In the genomic region with DNA sequence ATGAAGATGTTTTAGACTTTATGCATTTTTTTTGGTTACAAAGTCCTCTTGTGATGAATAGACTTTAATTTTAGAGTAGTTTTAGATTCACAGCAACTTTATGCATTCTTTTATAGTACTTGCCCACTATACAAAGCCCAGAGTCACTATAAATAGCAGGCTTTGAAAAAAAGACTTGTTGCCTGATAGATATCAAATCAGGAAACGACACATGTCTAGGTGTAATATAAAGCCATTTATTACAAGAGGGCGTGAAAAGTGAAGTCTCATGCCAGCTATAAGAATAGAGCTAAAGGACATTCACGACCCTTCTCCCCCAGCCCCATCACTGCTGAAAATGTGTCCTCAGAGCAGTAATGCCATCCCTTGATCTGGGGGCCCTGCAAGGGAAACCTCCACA, we compare ENCODE assay signal across 25 cellular contexts.
A peak's percentile ranks its signal among the peaks of the same experiment; 100 is the strongest.
DNase-seq lines count a peak whose midpoint lies in the region; ATAC-seq and TF ChIP-seq lines count a peak whose summit lies in the region.
"Had no signal": no experiment of that assay in that cellular context is flagged by ENCODE, and none has a peak within 500 bp of the region (broad histone marks: within the 10 kb centered on the region; RNA-seq: fewer than 3 reads in every experiment).

No MANE protein-coding gene starts in this region.

- H3K4me1 Mint-ChIP-seq in CD4-positive, alpha-beta T cell (ENCODE audit: low read depth), result peaks cover 59% of the 10 kb centered on the region
- H3K4me1 Mint-ChIP-seq in central memory CD8-positive, alpha-beta T cell, result peaks cover 72% of the 10 kb centered on the region
- H3K4me1 Mint-ChIP-seq in naive thymus-derived CD8-positive, alpha-beta T cell, result peaks cover 34 to 64% (median 57%) of the 10 kb centered on the region in 4 donors
- H3K4me1 Mint-ChIP-seq in stimulated activated naive B cell treated with anti-CD40 and anti-IgM and Interleukin-4, amounts not matched to agents 10 μg/mL and 1 μg/mL and 100 μg/mL, for 72 hours, result no peaks in the 10 kb centered on the region

- H3K9ac ChIP-seq in Loucy (ENCODE audit: low read depth, low read length, poor library complexity, severe bottlenecking), result no peak overlapping the region

- 61 to 74% (median 65%) methylated on average over 3 of the region's 3 CpGs for WGBS in heart left ventricle, 4 donors

- no peak for ATAC-seq in CD4-positive, alpha-beta T cell (ENCODE audit: poor library complexity)
- ATAC-seq in central memory CD8-positive, alpha-beta T cell (replicated peaks; ENCODE audit: extremely low read depth, poor library complexity, severe bottlenecking), result peak; percentile 42
- no peak for ATAC-seq in naive thymus-derived CD8-positive, alpha-beta T cell
- no peak for ATAC-seq in stimulated activated naive B cell treated with anti-CD40 and anti-IgM and Interleukin-4, amounts not matched to agents 10 μg/mL and 1 μg/mL and 100 μg/mL, for 72 hours (replicated peaks)
- ATAC-seq in heart left ventricle, result no peak
- ATAC-seq: left lung, psoas muscle, sciatic nerve had no signal

- peaks cover 50% of the 10 kb centered on the region for H3K4me1 ChIP-seq in Loucy (ENCODE audit: insufficient read depth, low read length, poor library complexity, severe bottlenecking)
- peaks cover 0 to 40% (median 0%) of the 10 kb centered on the region in 12 donors for H3K4me1 ChIP-seq in heart left ventricle
- H3K4me1 ChIP-seq: psoas muscle, tibial artery had no signal

- no peak for DNase-seq in CD4-positive, alpha-beta T cell
- no peak for DNase-seq in central memory CD8-positive, alpha-beta T cell (ENCODE audit: low spot score in 2 of 2)
- DNase-seq in naive thymus-derived CD8-positive, alpha-beta T cell, result no peak
- DNase-seq in stimulated activated naive B cell treated with anti-CD40 and anti-IgM and Interleukin-4, amounts not matched to agents 10 μg/mL and 1 μg/mL and 100 μg/mL, for 72 hours, result no peak
- DNase-seq in SKM-1 (lab: John Stamatoyannopoulos, UW; ENCODE audit: unreplicated experiment) (no peak), heart left ventricle (no peak)
- DNase-seq: activated CD4-positive, alpha-beta T cell treated with anti-CD3 and anti-CD28 coated beads, Interleukin-2, amount 50 U/mL, for 48 hours; activated naive CD4-positive, alpha-beta T cell treated with anti-CD3 and anti-CD28 coated beads, Interleukin-2, amount 50 U/mL, for 16 hours; DMS79; effector CD4-positive, alpha-beta T cell; HCEC 1CT; left lung; NCI-H1105; NCI-H187; NCI-H446 treated with DMSO at 0.1 percent for 48 hours; NCI-H82; nucleus accumbens; psoas muscle; RPMI8226; stimulated activated CD8-positive, alpha-beta memory T cell treated with anti-CD3 and anti-CD28 coated beads, Interleukin-4, amount 100 ng/mL, for 48 hours; T-helper 2 cell; tibial artery had no signal

- H3K27me3 ChIP-seq in CD4-positive, alpha-beta T cell (ENCODE audit: control insufficient read depth, insufficient read depth, low read length), result no peaks in the 10 kb centered on the region
- H3K27me3 ChIP-seq in Loucy (ENCODE audit: insufficient read depth, low read length, poor library complexity, severe bottlenecking) (no peaks in the 10 kb centered on the region), heart left ventricle (no peaks in the 10 kb centered on the region)
- H3K27me3 ChIP-seq: left lung, tibial artery had no signal

- H3K9me3 Mint-ChIP-seq in CD4-positive, alpha-beta T cell, result no peaks in the 10 kb centered on the region
- no peaks in the 10 kb centered on the region for H3K9me3 Mint-ChIP-seq in central memory CD8-positive, alpha-beta T cell
- H3K9me3 Mint-ChIP-seq in naive thymus-derived CD8-positive, alpha-beta T cell, result no peaks in the 10 kb centered on the region
- H3K9me3 Mint-ChIP-seq in stimulated activated naive B cell treated with anti-CD40 and anti-IgM and Interleukin-4, amounts not matched to agents 10 μg/mL and 1 μg/mL and 100 μg/mL, for 72 hours, result no peaks in the 10 kb centered on the region
- H3K9me3 Mint-ChIP-seq: activated T-helper 2 cell treated with anti-CD3 and anti-CD28 coated beads, Interferon-gamma antibody, Interleukin-2, Interleukin-4, amounts not matched to agents 10 μg/mL and 5 μg/mL and 100 μg/mL, durations not matched to agents 14 hours and 24 hours and 36 hours had no signal

- intact Hi-C loops in CD4-positive, alpha-beta T cell (cut with DNase I, micrococcal nuclease), result no loop called here
- intact Hi-C loops in heart left ventricle (cut with DNase I), result no loop called here

- no peak overlapping the region for H3K27ac ChIP-seq in CD4-positive, alpha-beta T cell (ENCODE audit: low read depth, low read length)
- no peak overlapping the region for H3K27ac ChIP-seq in heart left ventricle
- H3K27ac ChIP-seq: left lung, psoas muscle, tibial artery had no signal

- no peak overlapping the region for H2AFZ ChIP-seq in Loucy (ENCODE audit: low read length)

- H4K20me1 ChIP-seq in Loucy (ENCODE audit: insufficient read depth, low read length, poor library complexity, severe bottlenecking), result peaks cover 9% of the 10 kb centered on the region

- no peak overlapping the region for H3K4me3 Mint-ChIP-seq in CD4-positive, alpha-beta T cell
- peak overlapping the region; percentile 63 for H3K4me3 Mint-ChIP-seq in central memory CD8-positive, alpha-beta T cell
- peak overlapping the region in 5 of 10 donors; percentile 2 to 70 (median 34) for H3K4me3 Mint-ChIP-seq in naive thymus-derived CD8-positive, alpha-beta T cell
- no peak overlapping the region for H3K4me3 Mint-ChIP-seq in stimulated activated naive B cell treated with anti-CD40 and anti-IgM and Interleukin-4, amounts not matched to agents 10 μg/mL and 1 μg/mL and 100 μg/mL, for 72 hours

- no peaks in the 10 kb centered on the region for H3K9me3 ChIP-seq in CD4-positive, alpha-beta T cell (ENCODE audit: control insufficient read depth, low read length)
- H3K9me3 ChIP-seq in Loucy (ENCODE audit: insufficient read depth, low read depth, low read length) (no peaks in the 10 kb centered on the region), heart left ventricle (no peaks in the 10 kb centered on the region)
- H3K9me3 ChIP-seq: left lung, psoas muscle, tibial artery had no signal

- CTCF ChIA-PET in CD4-positive, alpha-beta T cell (lab: Charles Lee), result no interaction called here

- H3K79me2 ChIP-seq in Loucy (ENCODE audit: insufficient read depth, low read length), result peaks cover 15% of the 10 kb centered on the region

- H3K27ac Mint-ChIP-seq in CD4-positive, alpha-beta T cell, result peak overlapping the region; percentile 66
- H3K27ac Mint-ChIP-seq in central memory CD8-positive, alpha-beta T cell (ENCODE audit: low read depth), result peak overlapping the region; percentile 89
- peak overlapping the region; percentile 40 to 91 (median 77) for H3K27ac Mint-ChIP-seq in naive thymus-derived CD8-positive, alpha-beta T cell
- no peak overlapping the region for H3K27ac Mint-ChIP-seq in stimulated activated naive B cell treated with anti-CD40 and anti-IgM and Interleukin-4, amounts not matched to agents 10 μg/mL and 1 μg/mL and 100 μg/mL, for 72 hours
- H3K27ac Mint-ChIP-seq: activated T-helper 2 cell treated with anti-CD3 and anti-CD28 coated beads, Interferon-gamma antibody, Interleukin-2, Interleukin-4, amounts not matched to agents 10 μg/mL and 5 μg/mL and 100 μg/mL, durations not matched to agents 14 hours and 24 hours and 36 hours had no signal

- no peak for TF ChIP-seq POLR2A in heart left ventricle (IDR thresholded peaks at IDR 0.05)

- H3K36me3 ChIP-seq in Loucy (ENCODE audit: insufficient read depth, low read length), result peaks cover 27% of the 10 kb centered on the region; the same call in 1 of the 2 replicates
- H3K36me3 ChIP-seq in heart left ventricle, result peaks cover 0 to 17% (median 3%) of the 10 kb centered on the region in 9 donors
- H3K36me3 ChIP-seq: left lung had no signal

- no peaks in the 10 kb centered on the region for H3F3A ChIP-seq in Loucy (ENCODE audit: low read depth)

- peak overlapping the region; percentile 47 for H3K4me2 ChIP-seq in Loucy (ENCODE audit: low read depth, low read length, poor library complexity, severe bottlenecking)

- H3K36me3 Mint-ChIP-seq in CD4-positive, alpha-beta T cell (ENCODE audit: low read depth), result peaks cover 72% of the 10 kb centered on the region
- peaks cover 21% of the 10 kb centered on the region for H3K36me3 Mint-ChIP-seq in central memory CD8-positive, alpha-beta T cell (ENCODE audit: insufficient read depth)
- H3K36me3 Mint-ChIP-seq in naive thymus-derived CD8-positive, alpha-beta T cell, result peaks cover 0 to 52% (median 33%) of the 10 kb centered on the region in 3 donors
- no peaks in the 10 kb centered on the region for H3K36me3 Mint-ChIP-seq in stimulated activated naive B cell treated with anti-CD40 and anti-IgM and Interleukin-4, amounts not matched to agents 10 μg/mL and 1 μg/mL and 100 μg/mL, for 72 hours

- H3K27me3 Mint-ChIP-seq in CD4-positive, alpha-beta T cell, result no peaks in the 10 kb centered on the region
- H3K27me3 Mint-ChIP-seq in central memory CD8-positive, alpha-beta T cell, result no peaks in the 10 kb centered on the region
- H3K27me3 Mint-ChIP-seq in naive thymus-derived CD8-positive, alpha-beta T cell, result no peaks in the 10 kb centered on the region
- H3K27me3 Mint-ChIP-seq in stimulated activated naive B cell treated with anti-CD40 and anti-IgM and Interleukin-4, amounts not matched to agents 10 μg/mL and 1 μg/mL and 100 μg/mL, for 72 hours, result no peaks in the 10 kb centered on the region

- H3K9me2 ChIP-seq in Loucy (replicated peaks; ENCODE audit: low read depth, low read length), result no peaks in the 10 kb centered on the region

- peak overlapping the region; percentile 23 for H3K4me3 ChIP-seq in Loucy (ENCODE audit: low read length, poor library complexity, severe bottlenecking)
- H3K4me3 ChIP-seq in heart left ventricle, result no peak overlapping the region
- H3K4me3 ChIP-seq: left lung, psoas muscle, tibial artery had no signal

- POLR2A ChIA-PET in CD4-positive, alpha-beta T cell (lab: Charles Lee), result no interaction called here
- POLR2A ChIA-PET in naive thymus-derived CD8-positive, alpha-beta T cell (lab: Charles Lee), result interaction anchor here (1.3 to 2.4 kb wide), 2 partner anchors 14 to 94 kb away, joined by 8 read pairs; no protein-coding TSS in a partner anchor

- no peak for TF ChIP-seq CTCF in CD4-positive, alpha-beta T cell (IDR thresholded peaks at IDR 0.05)
- no peak for TF ChIP-seq CTCF in Loucy (conservative IDR thresholded peaks at IDR 0.05; ENCODE audit: low read length)
- TF ChIP-seq CTCF in heart left ventricle (IDR thresholded peaks at IDR 0.05), result no peak
